Comparison of ENCODE assay signal across 17 cellular contexts in the genomic region with DNA sequence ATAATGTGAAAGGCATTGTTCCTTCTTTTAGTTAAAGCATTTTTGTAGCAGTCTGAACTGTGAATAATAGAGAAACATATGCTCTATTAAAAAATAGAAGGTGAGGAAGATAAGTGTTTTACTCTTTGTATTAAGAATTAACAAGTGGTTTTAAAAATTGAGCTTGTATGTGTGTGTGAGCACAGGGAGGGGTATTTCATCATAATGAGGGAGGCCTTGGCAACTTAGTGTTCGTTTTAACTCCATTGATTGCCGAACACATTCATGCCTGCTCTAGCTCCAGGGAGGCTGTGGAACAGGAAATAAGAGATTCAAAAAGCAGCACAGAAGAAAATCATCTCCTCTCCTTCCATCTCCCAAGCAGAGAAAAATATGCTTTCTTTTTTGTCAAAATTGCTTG. TPM values are rescaled to one million over a fixed set of nuclear protein-coding genes. Genes with fewer than 3 reads are reported as not detected.
DNase-seq lines count a peak whose midpoint lies in the region; ATAC-seq and TF ChIP-seq lines count a peak whose summit lies in the region.
"Had no signal": no experiment of that assay in that cellular context is flagged by ENCODE, and none has a peak within 500 bp of the region (broad histone marks: within the 10 kb centered on the region; RNA-seq: fewer than 3 reads in every experiment).

No MANE protein-coding gene starts in this region.

- in situ Hi-C loops in HAP-1 (cut with MboI; ENCODE audit: low sequenced_read_pairs) = no loop called here

- no peaks in the 10 kb centered on the region for H3K36me3 ChIP-seq in body of pancreas (replicated peaks in 1 of 2; ENCODE audit: insufficient read depth in 1 of 2, low read depth in 2 of 2)
- peaks cover 2% of the 10 kb centered on the region for H3K36me3 ChIP-seq in neuron (ENCODE audit: insufficient read depth, low read length)
- 0 out of 2 replicates have a peak, but pooled peaks cover 3% of the 10 kb centered on the region for H3K36me3 ChIP-seq in HAP-1 (replicated peaks)
- H3K36me3 ChIP-seq: transverse colon had no signal

- no peaks in the 10 kb centered on the region for H3K27me3 ChIP-seq in body of pancreas
- H3K27me3 ChIP-seq in neuron (ENCODE audit: insufficient read depth, low read length) = no peaks in the 10 kb centered on the region
- no peaks in the 10 kb centered on the region for H3K27me3 ChIP-seq in HAP-1 (ENCODE audit: low read depth)
- H3K27me3 ChIP-seq: transverse colon had no signal

- intact Hi-C loops in body of pancreas (cut with DNase I) = no loop called here

- no peak for TF ChIP-seq POLR2A in body of pancreas (IDR thresholded peaks at IDR 0.05)

- H3K27ac ChIP-seq in body of pancreas = peak overlapping the region in 3 of 4 donors; percentile 15 to 70 (median 23)
- H3K27ac ChIP-seq: PC-9, psoas muscle, transverse colon had no signal

- WGBS in body of pancreas, 2 donors = 47 to 56% methylated on average over 2 of the region's 2 CpGs

- H3K9me3 ChIP-seq in body of pancreas (no peaks in the 10 kb centered on the region), neuron (ENCODE audit: low read length) (no peaks in the 10 kb centered on the region), HAP-1 (no peaks in the 10 kb centered on the region)
- H3K9me3 ChIP-seq: psoas muscle, transverse colon had no signal

- H2AFZ ChIP-seq in neuron (ENCODE audit: low read depth, low read length) = peak overlapping the region; percentile 53
- H2AFZ ChIP-seq: PC-9 had no signal

- no peak for TF ChIP-seq CTCF in body of pancreas (IDR thresholded peaks at IDR 0.05)

- H3K4me3 ChIP-seq in body of pancreas (no peak overlapping the region), neuron (ENCODE audit: low read length) (peak overlapping the region; percentile 30), HAP-1 (no peak overlapping the region)
- H3K4me3 ChIP-seq: PC-9, psoas muscle, transverse colon had no signal

- peak; percentile 11 for DNase-seq in HuH-7.5 (ENCODE audit: low spot score)
- DNase-seq in body of pancreas = peak in 2 of 4 donors; percentile 13 to 25
- DNase-seq in glomerular visceral epithelial cell (ENCODE audit: extremely low spot score) = peak; percentile 43
- no peak for DNase-seq in HAP-1 (ENCODE audit: low spot score in 2 of 2)
- DNase-seq in stimulated activated CD4-positive, alpha-beta T cell treated with anti-CD3 and anti-CD28 coated beads, Interleukin-15, amount 100 ng/mL, for 24 hours = no peak
- no peak for DNase-seq in NCI-H2107 (lab: John Stamatoyannopoulos, UW)
- DNase-seq: activated CD8-positive, alpha-beta memory T cell treated with anti-CD3 and anti-CD28 coated beads, Interleukin-2, amount 50 U/mL, for 48 hours; activated naive CD4-positive, alpha-beta T cell treated with anti-CD3 and anti-CD28 coated beads, Interleukin-2, amount 50 U/mL, for 16 hours; NCI-H226; PC-9; psoas muscle; stimulated activated CD4-positive, alpha-beta T cell treated with anti-CD3 and anti-CD28 coated beads, Interleukin-2, amount 100 ng/mL, for 48 hours; transverse colon had no signal

- H3K4me1 ChIP-seq in body of pancreas (peaks cover 17% of the 10 kb centered on the region), neuron (ENCODE audit: insufficient read depth, low read length) (peaks cover 49% of the 10 kb centered on the region), HAP-1 (peaks cover 63% of the 10 kb centered on the region)
- H3K4me1 ChIP-seq: psoas muscle had no signal

- ATAC-seq in body of pancreas = peak; percentile 82
- ATAC-seq in GM18867 (IDR thresholded peaks at IDR 0.05; ENCODE audit: unreplicated experiment) = no peak
- ATAC-seq: activated CD4-positive, CD25-positive, alpha-beta regulatory T cell treated with anti-CD3 and anti-CD28 coated beads, Interleukin-2, amount 50 U/mL, for 24 hours; psoas muscle had no signal

RNA-seq across cellular contexts. Expression of a gene that starts 14.8 kb away (rescaled TPM):
- 10 to 100 TPM; 56.7 to 96.0 TPM for total RNA-seq in body of pancreas

RNA-seq across cellular contexts. Expression of a gene that starts 28.9 kb away (rescaled TPM):
- 1 to 10 TPM in 1 of 2 donors, under 1 TPM in 1; 0.99 to 1.3 TPM for total RNA-seq in body of pancreas
- total RNA-seq: HT-29, PC-9 had no signal

Comparison
In these comparisons a context has a peak if more than half of its experiments do, and no peak if none do; other contexts are left out.
1. DNase-seq: peak in HuH-7.5 (single experiment) and glomerular visceral epithelial cell (single experiment); none in HAP-1 (0 of 2), stimulated activated CD4-positive, alpha-beta T cell treated with anti-CD3 and anti-CD28 coated beads, Interleukin-15, amount 100 ng/mL, for 24 hours (single experiment) and NCI-H2107 (single experiment).